In the genomic region with DNA sequence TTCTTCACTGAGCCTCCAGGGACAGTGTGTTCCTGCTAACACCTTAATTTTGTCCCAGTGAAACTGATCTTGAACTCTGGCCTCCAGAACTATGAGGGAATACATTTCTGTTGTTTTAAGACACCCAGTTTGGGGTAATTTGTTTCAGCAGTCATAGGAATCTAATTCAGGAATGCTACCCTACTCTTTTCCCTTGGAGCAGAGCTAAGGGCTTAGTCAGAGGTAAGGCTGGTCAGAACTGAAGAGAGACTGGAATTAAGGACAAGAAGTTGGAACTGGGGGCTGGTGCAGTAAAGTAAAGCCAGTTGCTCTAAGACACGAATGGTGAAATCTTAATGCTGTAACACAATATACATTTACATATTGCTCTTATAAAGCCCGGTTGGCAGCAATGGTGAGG, we compare ENCODE assay signal across 16 cellular contexts.
"Had no signal": no experiment of that assay in that cellular context is flagged by ENCODE, and none has a peak within 500 bp of the region (broad histone marks: within the 10 kb centered on the region; RNA-seq: fewer than 3 reads in every experiment).

No MANE protein-coding gene starts in this region.

- DNase-seq: activated CD4-positive, alpha-beta T cell treated with anti-CD3 and anti-CD28 coated beads, Interleukin-2, amount 10 ng/mL, durations not matched to agents 24 days and 14 days; activated CD4-positive, CD25-positive, alpha-beta regulatory T cell; activated naive CD4-positive, alpha-beta T cell treated with anti-CD3 and anti-CD28 coated beads for 36 hours; caudate nucleus; foreskin melanocyte; head of caudate nucleus; ovary; stimulated activated CD4-positive, alpha-beta T cell treated with anti-CD3 and anti-CD28 coated beads, Interleukin-1b, Interleukin-23, amount 100 ng/mL, for 48 hours; stimulated activated naive CD8-positive, alpha-beta T cell treated with anti-CD3 and anti-CD28 coated beads, Interleukin-15, amount 100 ng/mL, for 72 hours; SW 1271 had no signal

- H3K36me3 ChIP-seq: ovary had no signal

- H3K36me3 Mint-ChIP-seq: type B pancreatic cell had no signal

- H3K27ac ChIP-seq: ovary had no signal

- H3K27me3 ChIP-seq: ovary had no signal

- ATAC-seq: activated T-helper 17 cell treated with anti-CD3 and anti-CD28 coated beads, Interleukin-2, amount 50 U/mL, for 72 hours; sciatic nerve; stimulated activated naive CD8-positive, alpha-beta T cell treated with anti-CD3 and anti-CD28 coated beads, Interleukin-15, amount 100 ng/mL, for 72 hours had no signal

- H3K9me3 Mint-ChIP-seq: activated CD4-positive, alpha-beta T cell treated with anti-CD3 and anti-CD28 coated beads, Interleukin-2, amount 10 ng/mL, durations not matched to agents 24 days and 14 days; activated T-helper 17 cell treated with anti-CD3 and anti-CD28 coated beads, Interleukin-2, amount 50 U/mL, for 72 hours; stimulated activated naive CD8-positive, alpha-beta T cell treated with anti-CD3 and anti-CD28 coated beads, Interleukin-15, amount 100 ng/mL, for 72 hours; type B pancreatic cell had no signal

- FAIRE-seq: colon, endometrium had no signal

- H3K4me3 ChIP-seq: ovary had no signal

- H3K27me3 Mint-ChIP-seq: activated CD4-positive, alpha-beta T cell treated with anti-CD3 and anti-CD28 coated beads, Interleukin-2, amount 10 ng/mL, durations not matched to agents 24 days and 14 days; type B pancreatic cell had no signal

- H3K27ac Mint-ChIP-seq: activated CD4-positive, alpha-beta T cell treated with anti-CD3 and anti-CD28 coated beads, Interleukin-2, amount 10 ng/mL, durations not matched to agents 24 days and 14 days; activated naive CD4-positive, alpha-beta T cell treated with anti-CD3 and anti-CD28 coated beads for 36 hours; activated T-helper 17 cell treated with anti-CD3 and anti-CD28 coated beads, Interleukin-2, amount 50 U/mL, for 72 hours; stimulated activated naive CD8-positive, alpha-beta T cell treated with anti-CD3 and anti-CD28 coated beads, Interleukin-15, amount 100 ng/mL, for 72 hours; type B pancreatic cell had no signal

- H3K9me3 ChIP-seq: ovary had no signal

- H3K4me1 Mint-ChIP-seq: activated CD4-positive, alpha-beta T cell treated with anti-CD3 and anti-CD28 coated beads, Interleukin-2, amount 10 ng/mL, durations not matched to agents 24 days and 14 days; activated T-helper 17 cell treated with anti-CD3 and anti-CD28 coated beads, Interleukin-2, amount 50 U/mL, for 72 hours; stimulated activated naive CD8-positive, alpha-beta T cell treated with anti-CD3 and anti-CD28 coated beads, Interleukin-15, amount 100 ng/mL, for 72 hours had no signal

- H3K4me3 Mint-ChIP-seq: activated CD4-positive, alpha-beta T cell treated with anti-CD3 and anti-CD28 coated beads, Interleukin-2, amount 10 ng/mL, durations not matched to agents 24 days and 14 days; activated naive CD4-positive, alpha-beta T cell treated with anti-CD3 and anti-CD28 coated beads for 36 hours; activated T-helper 17 cell treated with anti-CD3 and anti-CD28 coated beads, Interleukin-2, amount 50 U/mL, for 72 hours; neural crest cell; stimulated activated naive CD8-positive, alpha-beta T cell treated with anti-CD3 and anti-CD28 coated beads, Interleukin-15, amount 100 ng/mL, for 72 hours; type B pancreatic cell had no signal
